In genomic region chr2:127675335-127676261, GRCh38 we compare ENCODE assay signal across 8 cellular contexts. TPM values are rescaled to one million over a fixed set of nuclear protein-coding genes. Genes with fewer than 3 reads are reported as not detected.
DNase-seq lines count a peak whose midpoint lies in the region; ATAC-seq and TF ChIP-seq lines count a peak whose summit lies in the region.

A gene with protein sequence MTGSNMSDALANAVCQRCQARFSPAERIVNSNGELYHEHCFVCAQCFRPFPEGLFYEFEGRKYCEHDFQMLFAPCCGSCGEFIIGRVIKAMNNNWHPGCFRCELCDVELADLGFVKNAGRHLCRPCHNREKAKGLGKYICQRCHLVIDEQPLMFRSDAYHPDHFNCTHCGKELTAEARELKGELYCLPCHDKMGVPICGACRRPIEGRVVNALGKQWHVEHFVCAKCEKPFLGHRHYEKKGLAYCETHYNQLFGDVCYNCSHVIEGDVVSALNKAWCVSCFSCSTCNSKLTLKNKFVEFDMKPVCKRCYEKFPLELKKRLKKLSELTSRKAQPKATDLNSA (minus strand): TSS chr2:127675530. CDS start chr2:127675024, 506 bp downstream.

- H3K36me3 Mint-ChIP-seq in activated CD4-positive, alpha-beta T cell treated with anti-CD3 and anti-CD28 coated beads, Interleukin-2, amount 10 ng/mL, durations not matched to agents 7 days and 5 days (ENCODE audit: low read depth) = peaks cover 2% of the 10 kb centered on the region
- no peaks in the 10 kb centered on the region for H3K36me3 Mint-ChIP-seq in activated CD4-positive, alpha-beta memory T cell treated with anti-CD3 and anti-CD28 coated beads, Interleukin-2, amount 10 ng/mL, durations not matched to agents 7 days and 5 days (ENCODE audit: low read depth)
- H3K36me3 Mint-ChIP-seq in glutamatergic neuron (ENCODE audit: unreplicated experiment) (no peaks in the 10 kb centered on the region), osteocyte (ENCODE audit: unreplicated experiment) (no peaks in the 10 kb centered on the region)

- POLR2A ChIA-PET in activated CD4-positive, alpha-beta T cell treated with anti-CD3 and anti-CD28 coated beads, Interleukin-2, amount 10 ng/mL, durations not matched to agents 7 days and 5 days (lab: Charles Lee) = no interaction called here
- POLR2A ChIA-PET in activated CD4-positive, alpha-beta memory T cell treated with anti-CD3 and anti-CD28 coated beads, Interleukin-2, amount 10 ng/mL, durations not matched to agents 7 days and 5 days (lab: Charles Lee) = no interaction called here

- no peak for DNase-seq in activated CD4-positive, alpha-beta T cell treated with anti-CD3 and anti-CD28 coated beads, Interleukin-2, amount 10 ng/mL, durations not matched to agents 7 days and 5 days
- no peak for DNase-seq in activated CD4-positive, alpha-beta T cell treated with anti-CD3 and anti-CD28 coated beads, Interleukin-2, amount 50 U/mL, for 1 hour
- DNase-seq in activated CD4-positive, alpha-beta memory T cell treated with anti-CD3 and anti-CD28 coated beads, Interleukin-2, amount 10 ng/mL, durations not matched to agents 7 days and 5 days = no peak
- DNase-seq in glutamatergic neuron (no peak), osteocyte (ENCODE audit: extremely low spot score, unreplicated experiment) (peak; percentile 88), NCI-H1048 (lab: John Stamatoyannopoulos, UW) (no peak), NCI-H2107 treated with DMSO at 0.1 percent for 48 hours (lab: John Stamatoyannopoulos, UW; ENCODE audit: unreplicated experiment) (no peak)

- H3K4me3 Mint-ChIP-seq in activated CD4-positive, alpha-beta T cell treated with anti-CD3 and anti-CD28 coated beads, Interleukin-2, amount 10 ng/mL, durations not matched to agents 7 days and 5 days = peak within 1 kb of the TSS; percentile 44
- H3K4me3 Mint-ChIP-seq in activated CD4-positive, alpha-beta memory T cell treated with anti-CD3 and anti-CD28 coated beads, Interleukin-2, amount 10 ng/mL, durations not matched to agents 7 days and 5 days = peak within 1 kb of the TSS; percentile 37
- peak within 1 kb of the TSS; percentile 85 for H3K4me3 Mint-ChIP-seq in glutamatergic neuron (ENCODE audit: unreplicated experiment)
- H3K4me3 Mint-ChIP-seq in osteocyte (ENCODE audit: unreplicated experiment) = peak within 1 kb of the TSS; percentile 81

- CTCF ChIA-PET in activated CD4-positive, alpha-beta T cell treated with anti-CD3 and anti-CD28 coated beads, Interleukin-2, amount 10 ng/mL, durations not matched to agents 7 days and 5 days (lab: Charles Lee) = interaction anchor here (0.9 to 1.3 kb wide), 2 partner anchors 20 to 41 kb away, joined by 3 to 5 read pairs; no protein-coding TSS in a partner anchor
- CTCF ChIA-PET in activated CD4-positive, alpha-beta memory T cell treated with anti-CD3 and anti-CD28 coated beads, Interleukin-2, amount 10 ng/mL, durations not matched to agents 7 days and 5 days (lab: Charles Lee) = interaction anchor here (0.7 to 1.1 kb wide), 2 partner anchors 84 to 196 kb away, joined by 3 to 5 read pairs; no protein-coding TSS in a partner anchor

- no peak for ATAC-seq in HG02763 (IDR thresholded peaks at IDR 0.05; ENCODE audit: unreplicated experiment)

- H3K27ac Mint-ChIP-seq in activated CD4-positive, alpha-beta T cell treated with anti-CD3 and anti-CD28 coated beads, Interleukin-2, amount 10 ng/mL, durations not matched to agents 7 days and 5 days = no peak within 1 kb of the TSS
- H3K27ac Mint-ChIP-seq in activated CD4-positive, alpha-beta memory T cell treated with anti-CD3 and anti-CD28 coated beads, Interleukin-2, amount 10 ng/mL, durations not matched to agents 7 days and 5 days = no peak within 1 kb of the TSS
- H3K27ac Mint-ChIP-seq in glutamatergic neuron (ENCODE audit: unreplicated experiment) (no peak within 1 kb of the TSS), osteocyte (ENCODE audit: unreplicated experiment) (peak within 1 kb of the TSS; percentile 89)

- H3K27me3 Mint-ChIP-seq in activated CD4-positive, alpha-beta T cell treated with anti-CD3 and anti-CD28 coated beads, Interleukin-2, amount 10 ng/mL, durations not matched to agents 7 days and 5 days = peaks cover 56% of the 10 kb centered on the region
- peaks cover 64% of the 10 kb centered on the region for H3K27me3 Mint-ChIP-seq in activated CD4-positive, alpha-beta memory T cell treated with anti-CD3 and anti-CD28 coated beads, Interleukin-2, amount 10 ng/mL, durations not matched to agents 7 days and 5 days
- H3K27me3 Mint-ChIP-seq in glutamatergic neuron (ENCODE audit: unreplicated experiment) = peaks cover 26% of the 10 kb centered on the region
- no peaks in the 10 kb centered on the region for H3K27me3 Mint-ChIP-seq in osteocyte (ENCODE audit: unreplicated experiment)

- no peaks in the 10 kb centered on the region for H3K9me3 Mint-ChIP-seq in activated CD4-positive, alpha-beta T cell treated with anti-CD3 and anti-CD28 coated beads, Interleukin-2, amount 10 ng/mL, durations not matched to agents 7 days and 5 days
- H3K9me3 Mint-ChIP-seq in activated CD4-positive, alpha-beta memory T cell treated with anti-CD3 and anti-CD28 coated beads, Interleukin-2, amount 10 ng/mL, durations not matched to agents 7 days and 5 days = no peaks in the 10 kb centered on the region
- peaks cover 2% of the 10 kb centered on the region for H3K9me3 Mint-ChIP-seq in glutamatergic neuron (ENCODE audit: unreplicated experiment)
- no peaks in the 10 kb centered on the region for H3K9me3 Mint-ChIP-seq in osteocyte (ENCODE audit: unreplicated experiment)

- H3K4me1 Mint-ChIP-seq in activated CD4-positive, alpha-beta T cell treated with anti-CD3 and anti-CD28 coated beads, Interleukin-2, amount 10 ng/mL, durations not matched to agents 7 days and 5 days = peaks cover 10% of the 10 kb centered on the region
- H3K4me1 Mint-ChIP-seq in activated CD4-positive, alpha-beta memory T cell treated with anti-CD3 and anti-CD28 coated beads, Interleukin-2, amount 10 ng/mL, durations not matched to agents 7 days and 5 days = peaks cover 9% of the 10 kb centered on the region
- H3K4me1 Mint-ChIP-seq in glutamatergic neuron (ENCODE audit: low read depth, unreplicated experiment) (peaks cover 6% of the 10 kb centered on the region), osteocyte (ENCODE audit: unreplicated experiment) (peaks cover 41% of the 10 kb centered on the region)

- TF ChIP-seq CTCF in glutamatergic neuron (IDR thresholded peaks at IDR 0.05; ENCODE audit: partially characterized antibody, unreplicated experiment) = no peak
- peak; percentile 35 for TF ChIP-seq CTCF in osteocyte (IDR thresholded peaks at IDR 0.05)

RNA-seq across cellular contexts. Expression of the gene that starts here (rescaled TPM):
- total RNA-seq in activated CD4-positive, alpha-beta T cell treated with anti-CD3 and anti-CD28 coated beads, Interleukin-2, amount 10 ng/mL, durations not matched to agents 7 days and 5 days = 10 to 100 TPM; 34.2 to 36.4 TPM
- total RNA-seq in activated CD4-positive, alpha-beta memory T cell treated with anti-CD3 and anti-CD28 coated beads, Interleukin-2, amount 10 ng/mL, durations not matched to agents 7 days and 5 days = 10 to 100 TPM; 15.0 to 15.5 TPM
- 0.29 TPM for total RNA-seq in glutamatergic neuron (ENCODE audit: unreplicated experiment)
- 49.3 and 51.0 TPM in 2 replicates for total RNA-seq in osteocyte

Comparison
In these comparisons a context has a peak if more than half of its experiments do, and no peak if none do; other contexts are left out.
1. RNA of the gene that starts here (total RNA-seq): 49.3 to 51.0 TPM in osteocyte, 34.2 to 36.4 TPM in activated CD4-positive, alpha-beta T cell treated with anti-CD3 and anti-CD28 coated beads, Interleukin-2, amount 10 ng/mL, durations not matched to agents 7 days and 5 days and 15.0 to 15.5 TPM in activated CD4-positive, alpha-beta memory T cell treated with anti-CD3 and anti-CD28 coated beads, Interleukin-2, amount 10 ng/mL, durations not matched to agents 7 days and 5 days; 0.29 TPM in glutamatergic neuron (single experiment); every median in the first group is over 10 times any median in the second.
2. Peak in every context shown above with its lines, with median percentiles within 50 percentile points of each other: H3K4me3 Mint-ChIP-seq.